ENCODE assay signal across 9 cellular contexts in genomic region chr19:18562086-18562485, GRCh38. TPM values are rescaled to one million over a fixed set of nuclear protein-coding genes. Genes with fewer than 3 reads are reported as not detected.
A peak's percentile ranks its signal among the peaks of the same experiment; 100 is the strongest.
DNase-seq lines count a peak whose midpoint lies in the region; ATAC-seq and TF ChIP-seq lines count a peak whose summit lies in the region.
"Had no signal": no experiment of that assay in that cellular context is flagged by ENCODE, and none has a peak within 500 bp of the region (broad histone marks: within the 10 kb centered on the region; RNA-seq: fewer than 3 reads in every experiment).

No MANE protein-coding gene starts in this region.

- in situ Hi-C loops in transverse colon (cut with MboI; ENCODE audit: low pct_ligation_motif_present in 1 of 4, low pct_unique_long_range_greater_than_20kb in 1 of 4, low sequenced_read_pairs in 3 of 4) = no loop called here

- no peak overlapping the region for H3K9ac ChIP-seq in parathyroid adenoma

- peak overlapping the region; percentile 39 for H3K27ac ChIP-seq in AG04450 (ENCODE audit: low read depth, low read length)
- H3K27ac ChIP-seq in esophagus squamous epithelium = peak overlapping the region; percentile 3 to 81 (median 62)
- H3K27ac ChIP-seq in parathyroid adenoma = peak overlapping the region; percentile 38
- peak overlapping the region in 2 of 4 donors; percentile 7 to 37 for H3K27ac ChIP-seq in transverse colon

- H3K4me1 ChIP-seq in esophagus squamous epithelium (peaks cover 5 to 36% (median 14%) of the 10 kb centered on the region in 3 donors), parathyroid adenoma (no peaks in the 10 kb centered on the region), transverse colon (peaks cover 5 to 17% (median 10%) of the 10 kb centered on the region in 4 donors)

- no peaks in the 10 kb centered on the region for H3K79me2 ChIP-seq in parathyroid adenoma

- TF ChIP-seq POLR2A in esophagus squamous epithelium (IDR thresholded peaks at IDR 0.05) (no peak), transverse colon (IDR thresholded peaks at IDR 0.05) (no peak)

- DNase-seq in AG04450 (ENCODE audit: low read depth, low spot score) (no peak), esophagus squamous epithelium (lab: John Stamatoyannopoulos, UW) (no peak), SKM-1 (lab: John Stamatoyannopoulos, UW; ENCODE audit: unreplicated experiment) (no peak), transverse colon (no peak)
- DNase-seq: activated naive CD4-positive, alpha-beta T cell treated with anti-CD3 and anti-CD28 coated beads, Interleukin-2, amount 50 U/mL, for 16 hours; NCI-H1436 treated with DMSO at 0.1 percent for 48 hours; NCI-H524 treated with DMSO at 0.1 percent for 48 hours had no signal

- no peak overlapping the region for H2AFZ ChIP-seq in parathyroid adenoma

- H3K9me3 ChIP-seq in AG04450 (ENCODE audit: control insufficient read depth, insufficient read depth, low read length) (no peaks in the 10 kb centered on the region), esophagus squamous epithelium (no peaks in the 10 kb centered on the region), parathyroid adenoma (ENCODE audit: control insufficient read depth, low read length) (no peaks in the 10 kb centered on the region), transverse colon (no peaks in the 10 kb centered on the region)

- 74 to 83% methylated on average over 8 to 12 of the region's 14 CpGs for WGBS in esophagus squamous epithelium, 2 donors
- 40 to 77% methylated on average over 1 to 14 of the region's 14 CpGs for WGBS in transverse colon (ENCODE audit: low coverage in 1 of 2), 2 donors

- no peak for TF ChIP-seq CTCF in AG04450 (IDR thresholded peaks at IDR 0.05; ENCODE audit: low read depth, low read length)
- TF ChIP-seq CTCF in esophagus squamous epithelium (IDR thresholded peaks at IDR 0.05) = no peak
- no peak for TF ChIP-seq CTCF in parathyroid adenoma (IDR thresholded peaks at IDR 0.05)
- no peak for TF ChIP-seq CTCF in transverse colon (IDR thresholded peaks at IDR 0.05)

- intact Hi-C loops in esophagus squamous epithelium (cut with DNase I) (no loop called here), transverse colon (cut with DNase I; ENCODE audit: low total_unique reads) (no loop called here)

- CTCF ChIA-PET in AG04450 (lab: Charles Lee) = no interaction called here

- no peak for TF ChIP-seq EP300 in transverse colon (IDR thresholded peaks at IDR 0.05; ENCODE audit: low read depth)

- H3K27me3 ChIP-seq in AG04450 (ENCODE audit: control insufficient read depth, insufficient read depth, low read length) (no peaks in the 10 kb centered on the region), esophagus squamous epithelium (no peaks in the 10 kb centered on the region), parathyroid adenoma (ENCODE audit: control insufficient read depth, insufficient read depth, low read length) (no peaks in the 10 kb centered on the region), transverse colon (no peaks in the 10 kb centered on the region)

- no peak for ATAC-seq in HG03039 (IDR thresholded peaks at IDR 0.05; ENCODE audit: unreplicated experiment)

- peaks cover 8 to 56% (median 26%) of the 10 kb centered on the region in 3 donors for H3K36me3 ChIP-seq in esophagus squamous epithelium
- no peaks in the 10 kb centered on the region for H3K36me3 ChIP-seq in parathyroid adenoma (ENCODE audit: control insufficient read depth, insufficient read depth, low read length)
- H3K36me3 ChIP-seq in transverse colon = peaks cover 0 to 35% (median 17%) of the 10 kb centered on the region in 4 donors

- H3K4me3 ChIP-seq in AG04450 (ENCODE audit: low read depth, low read length) = no peak overlapping the region
- no peak overlapping the region for H3K4me3 ChIP-seq in esophagus squamous epithelium
- H3K4me3 ChIP-seq in parathyroid adenoma (ENCODE audit: low read depth, low read length) = no peak overlapping the region
- no peak overlapping the region for H3K4me3 ChIP-seq in transverse colon

- no peak overlapping the region for H3K4me2 ChIP-seq in parathyroid adenoma (ENCODE audit: low read length)

- POLR2A ChIA-PET in AG04450 (lab: Yijun Ruan, JAX) = no interaction called here

RNA-seq across cellular contexts. Expression of gene KXD1, which starts 4.4 kb away (rescaled TPM):
- polyA plus RNA-seq in AG04450 (2011; rRNA removed) = 77.3 and 104 TPM in 2 replicates
- 99.7 and 168 TPM in 2 replicates for polyA minus RNA-seq in AG04450 (2011; rRNA and poly(A)+ RNA removed)
- total RNA-seq in esophagus squamous epithelium (100 to 1,000 TPM in 1 of 4 donors, 10 to 100 TPM in 3; 65.5 to 104 (median 83.5) TPM), transverse colon (100 to 1,000 TPM in 2 of 4 donors, 10 to 100 TPM in 2; 62.1 to 195 (median 98.0) TPM)

RNA-seq across cellular contexts. Expression of gene UBA52, which starts 9.6 kb away (rescaled TPM):
- 1,723 and 2,315 TPM in 2 replicates for polyA plus RNA-seq in AG04450 (2011; rRNA removed)
- polyA minus RNA-seq in AG04450 (2011; rRNA and poly(A)+ RNA removed) = 1,114 and 1,571 TPM in 2 replicates
- 100 to 1,000 TPM; 445 to 799 (median 753) TPM for total RNA-seq in esophagus squamous epithelium
- total RNA-seq in transverse colon = 100 to 1,000 TPM; 421 to 735 (median 566) TPM

RNA-seq across cellular contexts. Expression of gene FKBP8, which starts 18.7 kb away (rescaled TPM):
- 123 and 192 TPM in 2 replicates for polyA plus RNA-seq in AG04450 (2011; rRNA removed)
- polyA minus RNA-seq in AG04450 (2011; rRNA and poly(A)+ RNA removed) = 73.5 and 113 TPM in 2 replicates
- 100 to 1,000 TPM; 132 to 273 (median 247) TPM for total RNA-seq in esophagus squamous epithelium
- 100 to 1,000 TPM; 267 to 318 (median 275) TPM for total RNA-seq in transverse colon

RNA-seq across cellular contexts. Expression of gene REX1BD, which starts 26.5 kb away (rescaled TPM):
- 17.6 TPM in 2 replicates for polyA plus RNA-seq in AG04450 (2011; rRNA removed)
- 2.6 and 4.2 TPM in 2 replicates for polyA minus RNA-seq in AG04450 (2011; rRNA and poly(A)+ RNA removed)
- total RNA-seq in esophagus squamous epithelium (10 to 100 TPM; 46.8 to 69.0 (median 56.6) TPM), transverse colon (100 to 1,000 TPM in 2 of 4 donors, 10 to 100 TPM in 2; 75.1 to 171 (median 121) TPM)

RNA-seq across cellular contexts. Expression of gene ELL, which starts 40.2 kb away (rescaled TPM):
- polyA plus RNA-seq in AG04450 (2011; rRNA removed) = 2.7 and 4.1 TPM in 2 replicates
- polyA minus RNA-seq in AG04450 (2011; rRNA and poly(A)+ RNA removed) = 4.9 and 7.6 TPM in 2 replicates
- total RNA-seq in esophagus squamous epithelium (10 to 100 TPM in 2 of 4 donors, 1 to 10 TPM in 2; 5.9 to 12.8 (median 9.9) TPM), transverse colon (10 to 100 TPM; 16.2 to 72.2 (median 18.0) TPM)
